Comparison of ENCODE assay signal across 1 cellular context in the genomic region with DNA sequence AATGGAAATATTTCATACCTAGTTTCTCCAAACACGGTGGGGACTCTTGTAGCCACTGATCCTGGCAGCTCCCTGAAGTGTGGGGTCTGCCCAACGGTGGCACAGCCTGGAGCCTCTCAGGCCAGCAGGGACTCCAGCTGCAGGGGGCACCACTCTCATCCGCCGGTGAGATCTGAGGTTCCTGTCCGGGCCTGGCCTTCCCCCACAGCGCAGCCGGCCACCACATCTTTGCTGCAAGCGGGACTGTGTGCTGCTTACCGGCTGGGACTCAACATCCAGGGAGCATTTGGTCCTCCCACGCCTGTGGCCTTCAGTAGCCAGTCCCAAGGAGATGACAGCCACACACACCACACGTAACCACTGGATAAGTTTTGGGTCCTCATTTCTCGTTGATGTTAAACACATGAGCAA.
TF ChIP-seq lines count a peak whose summit lies in the region.

No MANE protein-coding gene starts in this region.

TF ChIP-seq in SK-N-SH treated with all-trans-retinoic acid at 6 μM for 48 hours, 23 proteins besides CTCF, POLR2A, EP300 and RAD21 (continued from another document):
- TF ChIP-seq, protein P1, sequence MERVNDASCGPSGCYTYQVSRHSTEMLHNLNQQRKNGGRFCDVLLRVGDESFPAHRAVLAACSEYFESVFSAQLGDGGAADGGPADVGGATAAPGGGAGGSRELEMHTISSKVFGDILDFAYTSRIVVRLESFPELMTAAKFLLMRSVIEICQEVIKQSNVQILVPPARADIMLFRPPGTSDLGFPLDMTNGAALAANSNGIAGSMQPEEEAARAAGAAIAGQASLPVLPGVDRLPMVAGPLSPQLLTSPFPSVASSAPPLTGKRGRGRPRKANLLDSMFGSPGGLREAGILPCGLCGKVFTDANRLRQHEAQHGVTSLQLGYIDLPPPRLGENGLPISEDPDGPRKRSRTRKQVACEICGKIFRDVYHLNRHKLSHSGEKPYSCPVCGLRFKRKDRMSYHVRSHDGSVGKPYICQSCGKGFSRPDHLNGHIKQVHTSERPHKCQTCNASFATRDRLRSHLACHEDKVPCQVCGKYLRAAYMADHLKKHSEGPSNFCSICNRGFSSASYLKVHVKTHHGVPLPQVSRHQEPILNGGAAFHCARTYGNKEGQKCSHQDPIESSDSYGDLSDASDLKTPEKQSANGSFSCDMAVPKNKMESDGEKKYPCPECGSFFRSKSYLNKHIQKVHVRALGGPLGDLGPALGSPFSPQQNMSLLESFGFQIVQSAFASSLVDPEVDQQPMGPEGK (CRISPR knock-in tag; IDR thresholded peaks at IDR 0.05; ENCODE audit: borderline replicate concordance), result no peak
